1 cellular context compared by ENCODE assay signal in the genomic region with DNA sequence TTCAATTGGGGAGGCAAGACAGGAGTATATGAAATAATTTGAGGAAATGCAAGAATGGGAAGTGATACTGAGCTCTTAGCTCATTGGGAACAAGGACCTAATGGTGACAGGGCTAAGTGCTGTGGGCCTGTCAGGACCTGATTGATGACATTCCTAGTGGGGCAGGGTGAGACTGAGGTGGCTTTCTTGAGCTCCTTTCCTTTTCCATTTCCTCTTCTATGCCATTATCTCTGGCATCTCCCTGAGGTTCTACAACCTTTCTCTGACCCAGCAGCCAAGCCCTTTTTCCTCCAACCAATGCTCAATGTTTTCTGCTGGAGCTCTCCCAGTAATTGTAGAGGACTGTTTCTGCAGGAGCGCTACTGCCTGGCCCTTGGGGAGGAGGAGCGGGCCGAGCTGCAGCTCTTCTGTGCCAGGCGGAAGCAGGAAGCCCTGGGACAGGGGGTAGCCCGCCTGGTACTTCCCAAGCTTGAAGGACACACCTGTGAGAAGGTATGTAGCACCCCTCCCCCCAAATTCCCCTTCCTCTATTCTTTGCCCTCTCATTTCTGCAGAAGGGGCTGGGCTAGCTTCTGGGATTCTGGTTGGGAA.
TF ChIP-seq lines count a peak whose summit lies in the region.

No MANE protein-coding gene starts in this region.

TF ChIP-seq in GM23338, 12 proteins besides CTCF, POLR2A, EP300 and RAD21 (continued from another document):
- TF ChIP-seq, protein P1, sequence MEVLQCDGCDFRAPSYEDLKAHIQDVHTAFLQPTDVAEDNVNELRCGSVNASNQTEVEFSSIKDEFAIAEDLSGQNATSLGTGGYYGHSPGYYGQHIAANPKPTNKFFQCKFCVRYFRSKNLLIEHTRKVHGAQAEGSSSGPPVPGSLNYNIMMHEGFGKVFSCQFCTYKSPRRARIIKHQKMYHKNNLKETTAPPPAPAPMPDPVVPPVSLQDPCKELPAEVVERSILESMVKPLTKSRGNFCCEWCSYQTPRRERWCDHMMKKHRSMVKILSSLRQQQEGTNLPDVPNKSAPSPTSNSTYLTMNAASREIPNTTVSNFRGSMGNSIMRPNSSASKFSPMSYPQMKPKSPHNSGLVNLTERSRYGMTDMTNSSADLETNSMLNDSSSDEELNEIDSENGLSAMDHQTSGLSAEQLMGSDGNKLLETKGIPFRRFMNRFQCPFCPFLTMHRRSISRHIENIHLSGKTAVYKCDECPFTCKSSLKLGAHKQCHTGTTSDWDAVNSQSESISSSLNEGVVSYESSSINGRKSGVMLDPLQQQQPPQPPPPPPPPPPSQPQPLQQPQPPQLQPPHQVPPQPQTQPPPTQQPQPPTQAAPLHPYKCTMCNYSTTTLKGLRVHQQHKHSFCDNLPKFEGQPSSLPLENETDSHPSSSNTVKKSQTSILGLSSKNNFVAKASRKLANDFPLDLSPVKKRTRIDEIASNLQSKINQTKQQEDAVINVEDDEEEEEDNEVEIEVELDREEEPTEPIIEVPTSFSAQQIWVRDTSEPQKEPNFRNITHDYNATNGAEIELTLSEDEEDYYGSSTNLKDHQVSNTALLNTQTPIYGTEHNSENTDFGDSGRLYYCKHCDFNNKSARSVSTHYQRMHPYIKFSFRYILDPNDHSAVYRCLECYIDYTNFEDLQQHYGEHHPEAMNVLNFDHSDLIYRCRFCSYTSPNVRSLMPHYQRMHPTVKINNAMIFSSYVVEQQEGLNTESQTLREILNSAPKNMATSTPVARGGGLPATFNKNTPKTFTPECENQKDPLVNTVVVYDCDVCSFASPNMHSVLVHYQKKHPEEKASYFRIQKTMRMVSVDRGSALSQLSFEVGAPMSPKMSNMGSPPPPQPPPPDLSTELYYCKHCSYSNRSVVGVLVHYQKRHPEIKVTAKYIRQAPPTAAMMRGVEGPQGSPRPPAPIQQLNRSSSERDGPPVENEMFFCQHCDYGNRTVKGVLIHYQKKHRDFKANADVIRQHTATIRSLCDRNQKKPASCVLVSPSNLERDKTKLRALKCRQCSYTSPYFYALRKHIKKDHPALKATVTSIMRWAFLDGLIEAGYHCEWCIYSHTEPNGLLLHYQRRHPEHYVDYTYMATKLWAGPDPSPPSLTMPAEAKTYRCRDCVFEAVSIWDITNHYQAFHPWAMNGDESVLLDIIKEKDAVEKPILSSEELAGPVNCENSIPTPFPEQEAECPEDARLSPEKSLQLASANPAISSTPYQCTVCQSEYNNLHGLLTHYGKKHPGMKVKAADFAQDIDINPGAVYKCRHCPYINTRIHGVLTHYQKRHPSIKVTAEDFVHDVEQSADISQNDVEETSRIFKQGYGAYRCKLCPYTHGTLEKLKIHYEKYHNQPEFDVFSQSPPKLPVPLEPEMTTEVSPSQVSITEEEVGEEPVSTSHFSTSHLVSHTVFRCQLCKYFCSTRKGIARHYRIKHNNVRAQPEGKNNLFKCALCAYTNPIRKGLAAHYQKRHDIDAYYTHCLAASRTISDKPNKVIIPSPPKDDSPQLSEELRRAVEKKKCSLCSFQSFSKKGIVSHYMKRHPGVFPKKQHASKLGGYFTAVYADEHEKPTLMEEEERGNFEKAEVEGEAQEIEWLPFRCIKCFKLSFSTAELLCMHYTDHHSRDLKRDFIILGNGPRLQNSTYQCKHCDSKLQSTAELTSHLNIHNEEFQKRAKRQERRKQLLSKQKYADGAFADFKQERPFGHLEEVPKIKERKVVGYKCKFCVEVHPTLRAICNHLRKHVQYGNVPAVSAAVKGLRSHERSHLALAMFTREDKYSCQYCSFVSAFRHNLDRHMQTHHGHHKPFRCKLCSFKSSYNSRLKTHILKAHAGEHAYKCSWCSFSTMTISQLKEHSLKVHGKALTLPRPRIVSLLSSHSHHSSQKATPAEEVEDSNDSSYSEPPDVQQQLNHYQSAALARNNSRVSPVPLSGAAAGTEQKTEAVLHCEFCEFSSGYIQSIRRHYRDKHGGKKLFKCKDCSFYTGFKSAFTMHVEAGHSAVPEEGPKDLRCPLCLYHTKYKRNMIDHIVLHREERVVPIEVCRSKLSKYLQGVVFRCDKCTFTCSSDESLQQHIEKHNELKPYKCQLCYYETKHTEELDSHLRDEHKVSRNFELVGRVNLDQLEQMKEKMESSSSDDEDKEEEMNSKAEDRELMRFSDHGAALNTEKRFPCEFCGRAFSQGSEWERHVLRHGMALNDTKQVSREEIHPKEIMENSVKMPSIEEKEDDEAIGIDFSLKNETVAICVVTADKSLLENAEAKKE (CRISPR knock-in tag; IDR thresholded peaks at IDR 0.05): no peak
- TF ChIP-seq POLR2AphosphoS5 (IDR thresholded peaks at IDR 0.05; ENCODE audit: low read depth) (no peak), ZNF331 (CRISPR knock-in tag; IDR thresholded peaks at IDR 0.05; ENCODE audit: low read depth) (no peak), NANOG (IDR thresholded peaks at IDR 0.05; ENCODE audit: borderline replicate concordance) (no peak), CREB1 (CRISPR knock-in tag; IDR thresholded peaks at IDR 0.05; ENCODE audit: low read depth) (no peak), EZH2 (IDR thresholded peaks at IDR 0.05; ENCODE audit: low read depth, unreplicated experiment) (no peak)
- TF ChIP-seq, protein P2, sequence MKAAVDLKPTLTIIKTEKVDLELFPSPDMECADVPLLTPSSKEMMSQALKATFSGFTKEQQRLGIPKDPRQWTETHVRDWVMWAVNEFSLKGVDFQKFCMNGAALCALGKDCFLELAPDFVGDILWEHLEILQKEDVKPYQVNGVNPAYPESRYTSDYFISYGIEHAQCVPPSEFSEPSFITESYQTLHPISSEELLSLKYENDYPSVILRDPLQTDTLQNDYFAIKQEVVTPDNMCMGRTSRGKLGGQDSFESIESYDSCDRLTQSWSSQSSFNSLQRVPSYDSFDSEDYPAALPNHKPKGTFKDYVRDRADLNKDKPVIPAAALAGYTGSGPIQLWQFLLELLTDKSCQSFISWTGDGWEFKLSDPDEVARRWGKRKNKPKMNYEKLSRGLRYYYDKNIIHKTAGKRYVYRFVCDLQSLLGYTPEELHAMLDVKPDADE (IDR thresholded peaks at IDR 0.05): no peak
- TF ChIP-seq, protein P3, sequence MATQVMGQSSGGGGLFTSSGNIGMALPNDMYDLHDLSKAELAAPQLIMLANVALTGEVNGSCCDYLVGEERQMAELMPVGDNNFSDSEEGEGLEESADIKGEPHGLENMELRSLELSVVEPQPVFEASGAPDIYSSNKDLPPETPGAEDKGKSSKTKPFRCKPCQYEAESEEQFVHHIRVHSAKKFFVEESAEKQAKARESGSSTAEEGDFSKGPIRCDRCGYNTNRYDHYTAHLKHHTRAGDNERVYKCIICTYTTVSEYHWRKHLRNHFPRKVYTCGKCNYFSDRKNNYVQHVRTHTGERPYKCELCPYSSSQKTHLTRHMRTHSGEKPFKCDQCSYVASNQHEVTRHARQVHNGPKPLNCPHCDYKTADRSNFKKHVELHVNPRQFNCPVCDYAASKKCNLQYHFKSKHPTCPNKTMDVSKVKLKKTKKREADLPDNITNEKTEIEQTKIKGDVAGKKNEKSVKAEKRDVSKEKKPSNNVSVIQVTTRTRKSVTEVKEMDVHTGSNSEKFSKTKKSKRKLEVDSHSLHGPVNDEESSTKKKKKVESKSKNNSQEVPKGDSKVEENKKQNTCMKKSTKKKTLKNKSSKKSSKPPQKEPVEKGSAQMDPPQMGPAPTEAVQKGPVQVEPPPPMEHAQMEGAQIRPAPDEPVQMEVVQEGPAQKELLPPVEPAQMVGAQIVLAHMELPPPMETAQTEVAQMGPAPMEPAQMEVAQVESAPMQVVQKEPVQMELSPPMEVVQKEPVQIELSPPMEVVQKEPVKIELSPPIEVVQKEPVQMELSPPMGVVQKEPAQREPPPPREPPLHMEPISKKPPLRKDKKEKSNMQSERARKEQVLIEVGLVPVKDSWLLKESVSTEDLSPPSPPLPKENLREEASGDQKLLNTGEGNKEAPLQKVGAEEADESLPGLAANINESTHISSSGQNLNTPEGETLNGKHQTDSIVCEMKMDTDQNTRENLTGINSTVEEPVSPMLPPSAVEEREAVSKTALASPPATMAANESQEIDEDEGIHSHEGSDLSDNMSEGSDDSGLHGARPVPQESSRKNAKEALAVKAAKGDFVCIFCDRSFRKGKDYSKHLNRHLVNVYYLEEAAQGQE (IDR thresholded peaks at IDR 0.05; ENCODE audit: unreplicated experiment): no peak
